Comparison of ENCODE assay signal across 8 cellular contexts in the genomic region with DNA sequence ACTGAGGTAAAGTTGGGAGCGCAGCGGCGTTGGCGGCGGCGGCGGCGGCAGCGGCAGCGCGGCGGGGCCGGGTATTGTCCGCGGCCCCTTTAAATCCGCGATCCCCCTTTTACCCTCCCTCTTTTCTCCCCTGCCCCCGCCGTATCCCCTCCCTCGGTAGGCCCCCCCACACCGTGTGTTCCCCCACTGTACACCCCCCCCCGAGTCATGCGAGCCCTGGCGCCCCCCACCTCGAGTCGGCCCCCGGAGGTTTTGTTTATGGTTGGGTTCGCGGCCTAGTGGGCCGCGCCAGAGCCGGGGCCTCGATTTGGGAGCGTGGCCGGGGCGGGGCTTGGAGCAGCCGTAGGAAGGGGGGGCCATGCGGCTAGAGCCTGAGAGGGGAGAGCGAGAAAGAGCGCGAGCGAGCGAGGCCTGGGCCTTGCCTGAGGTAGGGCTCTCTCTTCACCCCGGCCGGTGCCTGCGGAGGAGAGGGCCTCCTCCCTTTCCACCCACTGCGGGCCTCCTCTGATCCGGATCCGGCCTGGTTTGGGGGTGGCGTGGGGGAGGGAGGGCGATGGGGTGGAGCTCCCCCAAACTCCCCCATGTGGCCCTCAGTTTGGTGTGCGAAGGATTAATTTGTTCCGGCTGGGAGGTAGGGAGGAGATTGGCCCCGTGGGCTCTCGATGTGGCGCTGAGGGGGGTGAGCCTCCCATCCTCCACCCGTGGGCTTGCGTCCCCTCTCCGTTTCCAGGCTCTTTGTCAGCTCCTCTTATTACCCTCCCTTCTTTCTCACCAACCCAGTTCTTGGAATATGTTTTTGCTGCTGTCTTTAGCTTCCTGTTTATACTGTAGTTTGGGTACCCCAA. TPM values are rescaled to one million over a fixed set of nuclear protein-coding genes. Genes with fewer than 3 reads are reported as not detected.
DNase-seq lines count a peak whose midpoint lies in the region; ATAC-seq and TF ChIP-seq lines count a peak whose summit lies in the region.

No MANE protein-coding gene starts in this region.

- H3K9me2 ChIP-seq in SK-N-SH = no peaks in the 10 kb centered on the region

- H3K4me1 ChIP-seq in SK-N-SH (ENCODE audit: control insufficient read depth in 1 of 2, insufficient read depth in 2 of 2, low read depth in 1 of 2, low read length in 1 of 2) = peaks cover 16 to 30% of the 10 kb centered on the region in 2 experiments
- peaks cover 14 to 68% (median 62%) of the 10 kb centered on the region in 9 donors for H3K4me1 ChIP-seq in heart right ventricle
- H3K4me1 ChIP-seq in upper lobe of right lung = peaks cover 38% of the 10 kb centered on the region

- peaks cover 65% of the 10 kb centered on the region for H3K4me1 Mint-ChIP-seq in activated naive CD8-positive, alpha-beta T cell (ENCODE audit: low read depth)
- H3K4me1 Mint-ChIP-seq in progenitor cell of endocrine pancreas (ENCODE audit: low read depth) = peaks cover 43% of the 10 kb centered on the region

- no peaks in the 10 kb centered on the region for H3K9me3 Mint-ChIP-seq in activated naive CD8-positive, alpha-beta T cell (ENCODE audit: low read depth)
- H3K9me3 Mint-ChIP-seq in progenitor cell of endocrine pancreas (ENCODE audit: low read depth) = no peaks in the 10 kb centered on the region

- H3K27me3 Mint-ChIP-seq in activated naive CD8-positive, alpha-beta T cell = no peaks in the 10 kb centered on the region
- H3K27me3 Mint-ChIP-seq in progenitor cell of endocrine pancreas = no peaks in the 10 kb centered on the region

- no peak for TF ChIP-seq EP300 in SK-N-SH (IDR thresholded peaks at IDR 0.05; ENCODE audit: borderline replicate concordance in 1 of 2, low read depth in 1 of 2, low read length in 1 of 2)

- peaks cover 94% of the 10 kb centered on the region for H3K79me2 ChIP-seq in SK-N-SH (ENCODE audit: insufficient read depth)

- DNase-seq in SIG-M5 treated with dmso at 0.1 percent for 504 hours (lab: John Stamatoyannopoulos, UW; ENCODE audit: unreplicated experiment) = peak; percentile 51
- no peak for DNase-seq in SIG-M5 (lab: John Stamatoyannopoulos, UW)
- DNase-seq in SK-N-SH = peak; percentile 60
- DNase-seq in heart right ventricle = peak; percentile 47 to 70
- peak; percentile 35 for DNase-seq in progenitor cell of endocrine pancreas (ENCODE audit: low spot score, unreplicated experiment)
- peak; percentile 85 for DNase-seq in upper lobe of right lung

- H4K20me1 ChIP-seq in SK-N-SH (ENCODE audit: insufficient read depth) = peaks cover 38% of the 10 kb centered on the region

- H3K4me2 ChIP-seq in SK-N-SH = peak overlapping the region; percentile 76

- H3F3A ChIP-seq in SK-N-SH (replicated peaks; ENCODE audit: insufficient read depth) = peaks cover 2% of the 10 kb centered on the region

- H3K9me3 ChIP-seq in SK-N-SH = no peaks in the 10 kb centered on the region
- no peaks in the 10 kb centered on the region for H3K9me3 ChIP-seq in heart right ventricle
- H3K9me3 ChIP-seq in upper lobe of right lung = no peaks in the 10 kb centered on the region

- ATAC-seq in HG03175 (IDR thresholded peaks at IDR 0.05; ENCODE audit: unreplicated experiment) (peak; percentile 9), heart right ventricle (peak; percentile 25 to 73 (median 28)), upper lobe of right lung (peak; percentile 49)

- no peak for TF ChIP-seq RAD21 in SK-N-SH (IDR thresholded peaks at IDR 0.05; ENCODE audit: low read length)

- CTCF ChIA-PET in SK-N-SH (lab: Yijun Ruan, JAX) = interaction anchor here (1.0 kb wide), 2 partner anchors 21 to 24 kb away, joined by 3 read pairs; no protein-coding TSS in a partner anchor

- under 1% methylated on average over 22 of the region's 59 CpGs for WGBS in SK-N-SH (ENCODE audit: low lambda C conversion rate)
- WGBS in heart right ventricle, 2 donors = 0 to 1% methylated on average over 50 to 59 of the region's 59 CpGs

- no peak overlapping the region for H2AFZ ChIP-seq in SK-N-SH (ENCODE audit: low read depth)

- peak overlapping the region; percentile 82 to 84 for H3K4me3 ChIP-seq in SK-N-SH (ENCODE audit: low read depth in 2 of 2, low read length in 1 of 2)
- peak overlapping the region; percentile 69 to 93 (median 88) for H3K4me3 ChIP-seq in heart right ventricle
- peak overlapping the region; percentile 78 for H3K4me3 ChIP-seq in upper lobe of right lung

- peaks cover 20% of the 10 kb centered on the region for H3K36me3 Mint-ChIP-seq in activated naive CD8-positive, alpha-beta T cell
- peaks cover 19% of the 10 kb centered on the region for H3K36me3 Mint-ChIP-seq in progenitor cell of endocrine pancreas (ENCODE audit: insufficient read depth)

- H3K36me3 ChIP-seq in SK-N-SH (replicated peaks in 1 of 2; ENCODE audit: control insufficient read depth in 1 of 2, insufficient read depth in 2 of 2, low read length in 1 of 2) = peaks cover 44 to 47% of the 10 kb centered on the region in 2 experiments
- H3K36me3 ChIP-seq in heart right ventricle = peaks cover 0 to 50% (median 8%) of the 10 kb centered on the region in 9 donors
- H3K36me3 ChIP-seq in upper lobe of right lung = peaks cover 38% of the 10 kb centered on the region

- peak overlapping the region; percentile 91 to 95 for H3K27ac ChIP-seq in SK-N-SH (ENCODE audit: low read depth in 2 of 2, low read length in 1 of 2)
- peak overlapping the region; percentile 86 to 100 (median 99) for H3K27ac ChIP-seq in heart right ventricle
- peak overlapping the region; percentile 98 for H3K27ac ChIP-seq in upper lobe of right lung

- TF ChIP-seq CTCF in SK-N-SH (IDR thresholded peaks at IDR 0.05) (no peak), heart right ventricle (IDR thresholded peaks at IDR 0.05) (no peak), progenitor cell of endocrine pancreas (IDR thresholded peaks at IDR 0.05; ENCODE audit: unreplicated experiment) (no peak), upper lobe of right lung (IDR thresholded peaks at IDR 0.05) (no peak)

- H3K4me3 Mint-ChIP-seq in activated naive CD8-positive, alpha-beta T cell = peak overlapping the region; percentile 98
- H3K4me3 Mint-ChIP-seq in progenitor cell of endocrine pancreas (ENCODE audit: low read depth) = peak overlapping the region; percentile 94

- intact Hi-C loops in heart right ventricle (cut with DNase I) (loop anchor here in 4 of 10 donors (2.0 to 5.0 kb wide), 6 partner anchors 36 to 52 kb away; a partner anchor contains a TSS), upper lobe of right lung (cut with DNase I) (no loop called here)

- POLR2A ChIA-PET in SK-N-SH (lab: Yijun Ruan, JAX) = interaction anchor here (0.7 to 1.6 kb wide), 8 partner anchors 10 to 494 kb away, joined by 3 to 6 read pairs (median 4); a partner anchor contains a TSS

- H3K27ac Mint-ChIP-seq in activated naive CD8-positive, alpha-beta T cell = peak overlapping the region; percentile 99
- peak overlapping the region; percentile 98 for H3K27ac Mint-ChIP-seq in progenitor cell of endocrine pancreas

- no peaks in the 10 kb centered on the region for H3K27me3 ChIP-seq in SK-N-SH (ENCODE audit: insufficient read depth)
- H3K27me3 ChIP-seq in heart right ventricle = no peaks in the 10 kb centered on the region
- no peaks in the 10 kb centered on the region for H3K27me3 ChIP-seq in upper lobe of right lung

- H3K9ac ChIP-seq in SK-N-SH = peak overlapping the region; percentile 97

TF ChIP-seq in SK-N-SH, 30 proteins besides CTCF, POLR2A, EP300 and RAD21 (continues in another document):
- TF ChIP-seq CHD2 (IDR thresholded peaks at IDR 0.05; ENCODE audit: low read length, partially characterized antibody) = peak; percentile 60
- TF ChIP-seq, protein P1, sequence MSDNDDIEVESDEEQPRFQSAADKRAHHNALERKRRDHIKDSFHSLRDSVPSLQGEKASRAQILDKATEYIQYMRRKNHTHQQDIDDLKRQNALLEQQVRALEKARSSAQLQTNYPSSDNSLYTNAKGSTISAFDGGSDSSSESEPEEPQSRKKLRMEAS (IDR thresholded peaks at IDR 0.05; ENCODE audit: low read depth) = peak; percentile 60; the same call in 1 of the 2 replicates

RNA-seq across cellular contexts. Expression of a gene that starts 0.4 kb away (rescaled TPM):
- polyA plus RNA-seq in SK-N-SH (2012; rRNA removed) (146 and 161 TPM in 2 replicates), heart right ventricle (10 to 100 TPM; 55.2 to 61.8 TPM)
- polyA plus RNA-seq in SK-N-SH (2012; cell fraction: cytosol; rRNA removed) = 111 and 115 TPM in 2 replicates
- 191 and 357 TPM in 2 replicates for polyA plus RNA-seq in SK-N-SH (2012; cell fraction: nucleus; rRNA removed)
- total RNA-seq in heart right ventricle (100 to 1,000 TPM; 103 to 135 (median 112) TPM), progenitor cell of endocrine pancreas (263 and 268 TPM in 2 replicates), upper lobe of right lung (156 TPM)

RNA-seq across cellular contexts. Expression of a gene that starts 15.1 kb away (rescaled TPM):
- polyA plus RNA-seq in SK-N-SH (2012; rRNA removed) = not detected in 2 replicates
- not detected in 2 replicates for polyA plus RNA-seq in SK-N-SH (2012; cell fraction: cytosol; rRNA removed)
- not detected in 2 replicates for polyA plus RNA-seq in SK-N-SH (2012; cell fraction: nucleus; rRNA removed)
- total RNA-seq in heart right ventricle = 1 to 10 TPM in 2 of 10 donors, under 1 TPM in 1, not detected in 7; 0.76 to 1.1 (median 1.1) TPM
- polyA plus RNA-seq in heart right ventricle = under 1 TPM in 1 of 2 donors, not detected in 1; 0.22 TPM
- not detected in 2 replicates for total RNA-seq in progenitor cell of endocrine pancreas
- total RNA-seq in upper lobe of right lung = not detected

RNA-seq across cellular contexts. Expression of a gene that starts 29.3 kb away (rescaled TPM):
- polyA plus RNA-seq in SK-N-SH (2012; rRNA removed) = 324 and 359 TPM in 2 replicates
- 391 and 506 TPM in 2 replicates for polyA plus RNA-seq in SK-N-SH (2012; cell fraction: cytosol; rRNA removed)
- 163 and 260 TPM in 2 replicates for polyA plus RNA-seq in SK-N-SH (2012; cell fraction: nucleus; rRNA removed)
- 100 to 1,000 TPM in 7 of 10 donors, 10 to 100 TPM in 3; 75.2 to 345 (median 129) TPM for total RNA-seq in heart right ventricle
- polyA plus RNA-seq in heart right ventricle = 10 to 100 TPM; 85.9 to 97.6 TPM
- 298 and 304 TPM in 2 replicates for total RNA-seq in progenitor cell of endocrine pancreas
- total RNA-seq in upper lobe of right lung = 326 TPM

RNA-seq across cellular contexts. Expression of a gene that starts 51.2 kb away (rescaled TPM):
- 74.1 and 106 TPM in 2 replicates for polyA plus RNA-seq in SK-N-SH (2012; rRNA removed)
- 69.9 and 85.7 TPM in 2 replicates for polyA plus RNA-seq in SK-N-SH (2012; cell fraction: cytosol; rRNA removed)
- polyA plus RNA-seq in SK-N-SH (2012; cell fraction: nucleus; rRNA removed) = 88.9 and 96.0 TPM in 2 replicates
- 100 to 1,000 TPM; 162 to 196 (median 171) TPM for total RNA-seq in heart right ventricle
- polyA plus RNA-seq in heart right ventricle = 100 to 1,000 TPM; 171 to 313 TPM
- 51.0 and 52.3 TPM in 2 replicates for total RNA-seq in progenitor cell of endocrine pancreas
- 78.2 TPM for total RNA-seq in upper lobe of right lung
